In the genomic region with DNA sequence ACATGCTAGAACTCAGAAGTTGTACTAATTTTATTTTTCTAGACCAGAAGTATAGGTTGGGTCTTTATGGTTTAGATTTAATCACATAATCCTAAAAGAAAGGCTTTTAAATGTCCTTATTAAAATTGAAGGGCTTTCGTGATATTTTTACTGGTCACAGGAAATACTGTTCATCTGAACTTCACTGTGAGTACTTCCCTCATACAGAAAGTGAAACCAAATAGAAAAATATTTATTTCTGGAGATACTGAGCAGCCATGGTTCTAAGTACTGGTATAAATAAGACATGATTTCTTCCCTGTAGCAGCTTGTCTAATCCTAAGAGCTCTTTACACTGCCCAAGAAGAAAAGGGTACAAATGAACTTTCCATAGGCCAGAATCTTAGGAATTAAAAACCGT, we compare ENCODE assay signal across 8 cellular contexts. TPM values are rescaled to one million over a fixed set of nuclear protein-coding genes. Genes with fewer than 3 reads are reported as not detected.
DNase-seq lines count a peak whose midpoint lies in the region; ATAC-seq and FAIRE-seq lines count a peak whose summit lies in the region.

No MANE protein-coding gene starts in this region.

- H3K4me3 Mint-ChIP-seq in T-helper 17 cell = peak overlapping the region; percentile 96

- H3K27ac ChIP-seq in skeletal muscle tissue (ENCODE audit: low read depth, low read length) = peak overlapping the region; percentile 42

- DNase-seq in T-helper 17 cell (no peak), fibroblast of peridontal ligament (ENCODE audit: extremely low read depth) (peak; percentile 61), NCI-H510A (lab: John Stamatoyannopoulos, UW) (no peak), frontal cortex (ENCODE audit: low spot score in 2 of 2) (no peak), NCI-H1930 (lab: John Stamatoyannopoulos, UW) (no peak)

- no peaks in the 10 kb centered on the region for H3K27me3 Mint-ChIP-seq in T-helper 17 cell

- no peak for FAIRE-seq in frontal cortex (lab: Jason Lieb, UNC)

- peak overlapping the region; percentile 34 to 86 (median 45) for H3K4me3 ChIP-seq in skeletal muscle tissue (ENCODE audit: low read length in 3 of 3)

- H3K36me3 Mint-ChIP-seq in T-helper 17 cell (ENCODE audit: low read depth) = peaks cover 13% of the 10 kb centered on the region

- peaks cover 0 to 4% (median 4%) of the 10 kb centered on the region in 3 donors for H3K36me3 ChIP-seq in skeletal muscle tissue (ENCODE audit: control insufficient read depth in 3 of 3, insufficient read depth in 3 of 3, low read length in 3 of 3)

- peaks cover 30 to 40% (median 30%) of the 10 kb centered on the region in 3 donors for H3K4me1 ChIP-seq in skeletal muscle tissue (ENCODE audit: control insufficient read depth in 3 of 3, insufficient read depth in 3 of 3, low read length in 3 of 3)

- H3K9ac ChIP-seq in skeletal muscle tissue (ENCODE audit: low read depth in 1 of 3, low read length in 3 of 3) = peak overlapping the region; percentile 9 to 57 (median 35)

- peak overlapping the region; percentile 96 for H3K27ac Mint-ChIP-seq in T-helper 17 cell

- H3K27me3 ChIP-seq in skeletal muscle tissue (ENCODE audit: control insufficient read depth in 3 of 3, insufficient read depth in 3 of 3, low read length in 3 of 3) = no peaks in the 10 kb centered on the region

- H3K4me1 Mint-ChIP-seq in T-helper 17 cell = peaks cover 48% of the 10 kb centered on the region

- no peaks in the 10 kb centered on the region for H3K9me3 ChIP-seq in T-helper 17 cell (ENCODE audit: control insufficient read depth, low read length, poor library complexity, severe bottlenecking)
- no peaks in the 10 kb centered on the region for H3K9me3 ChIP-seq in skeletal muscle tissue (ENCODE audit: control insufficient read depth in 3 of 3, low read length in 3 of 3)

- peak; percentile 37 for ATAC-seq in GM18498 (IDR thresholded peaks at IDR 0.05; ENCODE audit: unreplicated experiment)
- peak; percentile 40 for ATAC-seq in HG03064 (IDR thresholded peaks at IDR 0.05; ENCODE audit: low read depth, unreplicated experiment)
- ATAC-seq in T-helper 17 cell = no peak

RNA-seq across cellular contexts. Expression of gene SNRK, which starts 2.0 kb away (rescaled TPM):
- 100 to 1,000 TPM; 127 to 159 TPM for total RNA-seq in T-helper 17 cell
- 50.6 TPM for total RNA-seq in skeletal muscle tissue
- 97.8 TPM for total RNA-seq in frontal cortex
